In the genomic region with DNA sequence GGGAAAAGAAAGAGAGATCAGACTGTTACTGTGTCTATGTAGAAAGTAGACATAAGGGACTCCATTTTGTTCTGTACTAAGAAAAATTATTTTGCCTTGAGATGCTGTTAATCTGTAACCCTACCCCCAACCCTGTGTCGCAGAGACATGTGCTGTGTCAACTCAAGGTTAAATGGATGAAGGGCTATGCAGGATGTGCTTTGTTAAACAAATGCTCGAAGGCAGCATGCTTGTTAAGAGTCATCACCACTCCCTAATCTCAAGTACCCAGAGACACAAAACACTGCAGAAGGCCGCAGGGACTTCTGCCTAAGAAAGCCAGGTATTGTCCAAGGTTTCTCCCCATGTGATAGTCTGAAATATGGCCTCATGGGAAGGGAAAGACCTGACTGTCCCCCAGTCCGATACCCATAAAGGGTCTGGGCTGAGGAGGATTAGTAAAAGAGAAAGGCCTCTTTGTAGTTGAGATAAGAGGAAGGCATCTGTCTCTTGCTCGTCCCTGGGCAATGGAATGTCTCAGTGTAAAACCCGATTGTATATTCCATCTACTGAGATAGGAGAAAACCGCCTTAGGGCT, we compare ENCODE assay signal across 1 cellular context.
TF ChIP-seq lines count a peak whose summit lies in the region.

No MANE protein-coding gene starts in this region.

TF ChIP-seq in WTC11, 78 proteins besides CTCF, POLR2A, EP300 and RAD21 (continued from another document):
- TF ChIP-seq, protein P1, sequence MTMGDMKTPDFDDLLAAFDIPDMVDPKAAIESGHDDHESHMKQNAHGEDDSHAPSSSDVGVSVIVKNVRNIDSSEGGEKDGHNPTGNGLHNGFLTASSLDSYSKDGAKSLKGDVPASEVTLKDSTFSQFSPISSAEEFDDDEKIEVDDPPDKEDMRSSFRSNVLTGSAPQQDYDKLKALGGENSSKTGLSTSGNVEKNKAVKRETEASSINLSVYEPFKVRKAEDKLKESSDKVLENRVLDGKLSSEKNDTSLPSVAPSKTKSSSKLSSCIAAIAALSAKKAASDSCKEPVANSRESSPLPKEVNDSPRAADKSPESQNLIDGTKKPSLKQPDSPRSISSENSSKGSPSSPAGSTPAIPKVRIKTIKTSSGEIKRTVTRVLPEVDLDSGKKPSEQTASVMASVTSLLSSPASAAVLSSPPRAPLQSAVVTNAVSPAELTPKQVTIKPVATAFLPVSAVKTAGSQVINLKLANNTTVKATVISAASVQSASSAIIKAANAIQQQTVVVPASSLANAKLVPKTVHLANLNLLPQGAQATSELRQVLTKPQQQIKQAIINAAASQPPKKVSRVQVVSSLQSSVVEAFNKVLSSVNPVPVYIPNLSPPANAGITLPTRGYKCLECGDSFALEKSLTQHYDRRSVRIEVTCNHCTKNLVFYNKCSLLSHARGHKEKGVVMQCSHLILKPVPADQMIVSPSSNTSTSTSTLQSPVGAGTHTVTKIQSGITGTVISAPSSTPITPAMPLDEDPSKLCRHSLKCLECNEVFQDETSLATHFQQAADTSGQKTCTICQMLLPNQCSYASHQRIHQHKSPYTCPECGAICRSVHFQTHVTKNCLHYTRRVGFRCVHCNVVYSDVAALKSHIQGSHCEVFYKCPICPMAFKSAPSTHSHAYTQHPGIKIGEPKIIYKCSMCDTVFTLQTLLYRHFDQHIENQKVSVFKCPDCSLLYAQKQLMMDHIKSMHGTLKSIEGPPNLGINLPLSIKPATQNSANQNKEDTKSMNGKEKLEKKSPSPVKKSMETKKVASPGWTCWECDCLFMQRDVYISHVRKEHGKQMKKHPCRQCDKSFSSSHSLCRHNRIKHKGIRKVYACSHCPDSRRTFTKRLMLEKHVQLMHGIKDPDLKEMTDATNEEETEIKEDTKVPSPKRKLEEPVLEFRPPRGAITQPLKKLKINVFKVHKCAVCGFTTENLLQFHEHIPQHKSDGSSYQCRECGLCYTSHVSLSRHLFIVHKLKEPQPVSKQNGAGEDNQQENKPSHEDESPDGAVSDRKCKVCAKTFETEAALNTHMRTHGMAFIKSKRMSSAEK (CRISPR knock-in tag; IDR thresholded peaks at IDR 0.05; ENCODE audit: borderline replicate concordance), result 0 out of 2 replicates have a peak, but pooled peaks have one; percentile 45
- TF ChIP-seq, protein P2, sequence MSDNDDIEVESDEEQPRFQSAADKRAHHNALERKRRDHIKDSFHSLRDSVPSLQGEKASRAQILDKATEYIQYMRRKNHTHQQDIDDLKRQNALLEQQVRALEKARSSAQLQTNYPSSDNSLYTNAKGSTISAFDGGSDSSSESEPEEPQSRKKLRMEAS (CRISPR knock-in tag; IDR thresholded peaks at IDR 0.05), result 0 out of 2 replicates have a peak, but pooled peaks have one; percentile 33
